Comparison of ENCODE assay signal across 8 cellular contexts in genomic region chr5:50634846-50635245, GRCh38. TPM values are rescaled to one million over a fixed set of nuclear protein-coding genes. Genes with fewer than 3 reads are reported as not detected.
A peak's percentile ranks its signal among the peaks of the same experiment; 100 is the strongest.
DNase-seq lines count a peak whose midpoint lies in the region; ATAC-seq lines count a peak whose summit lies in the region.
"Not testable (repeated sequence)": the region's sequence is repeated elsewhere in the genome, so short reads cannot be mapped to it uniquely, and the experiment has no call there.

No MANE protein-coding gene starts in this region.

- POLR2A ChIA-PET in activated naive CD8-positive, alpha-beta T cell treated with anti-CD3 and anti-CD28 coated beads, Interleukin-2, amount 10 ng/mL, durations not matched to agents 7 days and 5 days (lab: Charles Lee): interaction anchor here (0.8 to 1.4 kb wide), 3 partner anchors 31 to 194 kb away, joined by 3 to 10 read pairs (median 6); partner anchors contain the start of genes EMB and PARP8

- peaks cover 65% of the 10 kb centered on the region for H3K4me1 Mint-ChIP-seq in activated T-cell treated with anti-CD3 and anti-CD28 coated beads, Interleukin-2, amount 50 U/mL, for 24 hours (ENCODE audit: low read depth)
- peaks cover 42% of the 10 kb centered on the region for H3K4me1 Mint-ChIP-seq in activated naive CD8-positive, alpha-beta T cell treated with anti-CD3 and anti-CD28 coated beads, Interleukin-2, amount 10 ng/mL, durations not matched to agents 7 days and 5 days

- not testable (repeated sequence) for H3K27me3 Mint-ChIP-seq in activated T-cell treated with anti-CD3 and anti-CD28 coated beads, Interleukin-2, amount 50 U/mL, for 24 hours; activated naive CD8-positive, alpha-beta T cell treated with anti-CD3 and anti-CD28 coated beads, Interleukin-2, amount 10 ng/mL, durations not matched to agents 7 days and 5 days

- H3K27ac Mint-ChIP-seq in activated T-cell treated with anti-CD3 and anti-CD28 coated beads, Interleukin-2, amount 50 U/mL, for 24 hours: peak overlapping the region; percentile 69
- H3K27ac Mint-ChIP-seq in activated naive CD8-positive, alpha-beta T cell treated with anti-CD3 and anti-CD28 coated beads, Interleukin-2, amount 10 ng/mL, durations not matched to agents 7 days and 5 days: peak overlapping the region; percentile 87

- not testable (repeated sequence) for ATAC-seq in activated naive CD8-positive, alpha-beta T cell treated with anti-CD3 and anti-CD28 coated beads, Interleukin-2, amount 10 ng/mL, durations not matched to agents 7 days and 5 days (ENCODE audit: low read depth)

- H3K4me3 Mint-ChIP-seq in activated T-cell treated with anti-CD3 and anti-CD28 coated beads, Interleukin-2, amount 50 U/mL, for 24 hours: peak overlapping the region; percentile 25
- peak overlapping the region; percentile 68 for H3K4me3 Mint-ChIP-seq in activated naive CD8-positive, alpha-beta T cell treated with anti-CD3 and anti-CD28 coated beads, Interleukin-2, amount 10 ng/mL, durations not matched to agents 7 days and 5 days

- not testable (repeated sequence) for H3K9me3 Mint-ChIP-seq in activated T-cell treated with anti-CD3 and anti-CD28 coated beads, Interleukin-2, amount 50 U/mL, for 24 hours; activated naive CD8-positive, alpha-beta T cell treated with anti-CD3 and anti-CD28 coated beads, Interleukin-2, amount 10 ng/mL, durations not matched to agents 7 days and 5 days

- DNase-seq in Ammon's horn (ENCODE audit: low spot score) (peak; percentile 81), LHCN-M2 (ENCODE audit: low read depth) (peak; percentile 58), SIG-M5 (lab: John Stamatoyannopoulos, UW) (peak; percentile 73), midbrain (lab: John Stamatoyannopoulos, UW) (peak; percentile 4)
- DNase-seq in activated CD4-positive, alpha-beta T cell treated with anti-CD3 and anti-CD28 coated beads for 4 hours: peak; percentile 7 to 8
- peak; percentile 37 for DNase-seq in activated T-cell treated with anti-CD3 and anti-CD28 coated beads, Interleukin-2, amount 50 U/mL, for 24 hours
- peak; percentile 47 for DNase-seq in activated naive CD8-positive, alpha-beta T cell treated with anti-CD3 and anti-CD28 coated beads, Interleukin-2, amount 10 ng/mL, durations not matched to agents 7 days and 5 days
- DNase-seq in stimulated activated CD8-positive, alpha-beta memory T cell treated with anti-CD3 and anti-CD28 coated beads, Interleukin-12 subunit alpha, Interleukin-12 subunit beta, amount 100 ng/mL, for 4 hours (ENCODE audit: low read depth): peak; percentile 4

- not testable (repeated sequence) for H3K36me3 Mint-ChIP-seq in activated T-cell treated with anti-CD3 and anti-CD28 coated beads, Interleukin-2, amount 50 U/mL, for 24 hours (ENCODE audit: low read depth)
- H3K36me3 Mint-ChIP-seq in activated naive CD8-positive, alpha-beta T cell treated with anti-CD3 and anti-CD28 coated beads, Interleukin-2, amount 10 ng/mL, durations not matched to agents 7 days and 5 days: peaks cover 33% of the 10 kb centered on the region

RNA-seq across cellular contexts. Expression of gene PARP8, which starts 31.6 kb away (rescaled TPM):
- total RNA-seq in LHCN-M2 (2014; rRNA removed): 6.3 and 8.1 TPM in 2 replicates
- polyA plus RNA-seq in LHCN-M2 (2012): 7.9 TPM
- total RNA-seq in activated naive CD8-positive, alpha-beta T cell treated with anti-CD3 and anti-CD28 coated beads, Interleukin-2, amount 10 ng/mL, durations not matched to agents 7 days and 5 days: 100 to 1,000 TPM; 159 to 178 TPM

Comparison
In these comparisons a context has a peak if more than half of its experiments do, and no peak if none do; other contexts are left out.
1. DNase-seq: peak in every context shown above with its lines; median percentile 81 in Ammon's horn; 73 in SIG-M5; 58 in LHCN-M2; 47 in activated naive CD8-positive, alpha-beta T cell treated with anti-CD3 and anti-CD28 coated beads, Interleukin-2, amount 10 ng/mL, durations not matched to agents 7 days and 5 days; 37 in activated T-cell treated with anti-CD3 and anti-CD28 coated beads, Interleukin-2, amount 50 U/mL, for 24 hours; 8 in activated CD4-positive, alpha-beta T cell treated with anti-CD3 and anti-CD28 coated beads for 4 hours; 4 in midbrain; 4 in stimulated activated CD8-positive, alpha-beta memory T cell treated with anti-CD3 and anti-CD28 coated beads, Interleukin-12 subunit alpha, Interleukin-12 subunit beta, amount 100 ng/mL, for 4 hours.
2. RNA of gene PARP8, which starts 31.6 kb away (total RNA-seq): 159 to 178 TPM in activated naive CD8-positive, alpha-beta T cell treated with anti-CD3 and anti-CD28 coated beads, Interleukin-2, amount 10 ng/mL, durations not matched to agents 7 days and 5 days; 6.3 to 8.1 TPM in LHCN-M2; every median in the first group is over 10 times any median in the second.